In the genomic region with DNA sequence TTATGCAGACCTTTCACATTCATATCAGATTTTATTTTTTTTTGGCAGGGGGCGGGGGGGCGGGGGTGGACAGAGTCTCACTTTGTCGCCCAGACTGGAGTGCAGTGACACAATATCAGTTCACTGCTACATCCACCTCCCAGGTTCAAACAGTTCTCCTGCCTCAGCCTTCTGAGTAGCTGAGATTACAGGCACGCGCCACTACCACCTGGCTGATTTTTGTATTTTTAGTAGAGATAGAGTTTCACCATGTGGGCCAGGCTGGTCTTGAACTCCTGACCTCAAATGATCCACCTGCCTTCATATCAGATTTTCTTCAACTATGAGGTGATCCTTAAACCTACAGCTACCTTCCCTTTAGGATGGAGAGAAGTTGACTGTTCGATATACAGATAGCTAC, we compare ENCODE assay signal across 12 cellular contexts.
"Had no signal": no experiment of that assay in that cellular context is flagged by ENCODE, and none has a peak within 500 bp of the region (broad histone marks: within the 10 kb centered on the region; RNA-seq: fewer than 3 reads in every experiment).

No MANE protein-coding gene starts in this region.

- H3K4me3 Mint-ChIP-seq: activated naive CD4-positive, alpha-beta T cell treated with anti-CD3 and anti-CD28 coated beads for 36 hours; brain had no signal

- H3K27me3 ChIP-seq: tibial nerve had no signal

- H3K4me1 ChIP-seq: parathyroid adenoma had no signal

- H2AFZ ChIP-seq: parathyroid adenoma had no signal

- DNase-seq: activated CD4-positive, alpha-beta T cell treated with anti-CD3 and anti-CD28 coated beads for 4 hours; activated naive CD4-positive, alpha-beta T cell treated with anti-CD3 and anti-CD28 coated beads for 36 hours; amniotic stem cell; effector memory CD4-positive, alpha-beta T cell; left ventricle myocardium inferior; stimulated activated CD4-positive, alpha-beta T cell treated with anti-CD3 and anti-CD28 coated beads, Interleukin-4, amount 100 ng/mL, for 4 hours; WERI-Rb-1 had no signal

- H3K27me3 Mint-ChIP-seq: brain had no signal

- H3K27ac ChIP-seq: epithelial cell of prostate, left ventricle myocardium inferior, parathyroid adenoma, skin epidermis, tibial nerve, WERI-Rb-1 had no signal

- H3K9ac ChIP-seq: parathyroid adenoma had no signal

- H3K4me3 ChIP-seq: left ventricle myocardium inferior, skin epidermis, tibial nerve had no signal

- H3K9me3 Mint-ChIP-seq: activated naive CD4-positive, alpha-beta T cell treated with anti-CD3 and anti-CD28 coated beads for 36 hours had no signal
